17 cellular contexts compared by ENCODE assay signal in the genomic region with DNA sequence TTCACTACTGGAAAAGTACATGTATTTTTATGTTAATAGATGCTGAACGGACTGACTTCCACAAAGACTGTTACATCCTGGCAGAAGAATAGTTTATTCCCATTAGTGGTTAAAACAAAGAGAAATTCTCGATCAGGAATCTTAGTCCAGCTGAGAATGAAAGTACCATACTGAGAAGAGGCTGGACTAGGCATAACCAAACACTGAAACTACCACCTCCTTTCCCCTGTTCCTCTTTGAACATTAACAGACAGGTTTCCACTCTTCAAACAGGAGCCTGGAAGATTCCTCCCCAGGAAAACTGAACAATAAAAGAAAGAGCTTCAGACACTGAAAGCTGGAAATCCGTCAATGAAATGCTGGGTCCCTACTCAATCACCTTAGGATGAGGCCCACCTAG. TPM values are rescaled to one million over a fixed set of nuclear protein-coding genes. Genes with fewer than 3 reads are reported as not detected.
DNase-seq lines count a peak whose midpoint lies in the region; ATAC-seq lines count a peak whose summit lies in the region.
"Had no signal": no experiment of that assay in that cellular context is flagged by ENCODE, and none has a peak within 500 bp of the region (broad histone marks: within the 10 kb centered on the region; RNA-seq: fewer than 3 reads in every experiment).

No MANE protein-coding gene starts in this region.

- in situ Hi-C loops in G401 (cut with HindIII; ENCODE audit: low sequenced_read_pairs): no loop called here

- H3K27ac ChIP-seq in epithelial cell of prostate: peak overlapping the region; percentile 28
- H3K27ac ChIP-seq: dorsolateral prefrontal cortex, testis had no signal

- no peak for DNase-seq in epithelial cell of prostate (ENCODE audit: low read depth, low spot score)
- no peak for DNase-seq in iPS-NIHi7 (ENCODE audit: extremely low spot score)
- DNase-seq in UCSD-AML1 (lab: John Stamatoyannopoulos, UW; ENCODE audit: unreplicated experiment): no peak
- DNase-seq in G401 (ENCODE audit: low spot score): no peak
- no peak for DNase-seq in activated CD4-positive, alpha-beta T cell treated with anti-CD3 and anti-CD28 coated beads, Interleukin-2, amount 50 U/mL, for 4 hours
- DNase-seq: activated CD4-positive, alpha-beta T cell treated with anti-CD3 and anti-CD28 coated beads for 1 hour; activated CD8-positive, alpha-beta memory T cell treated with anti-CD3 and anti-CD28 coated beads, Interleukin-2, amount 50 U/mL, for 48 hours; activated naive CD4-positive, alpha-beta T cell treated with Interleukin-2 at 50 U/mL for 16 hours; dorsolateral prefrontal cortex; NCI-H82; occipital lobe; RPMI8226; stimulated activated CD4-positive, alpha-beta T cell treated with anti-CD3 and anti-CD28 coated beads, Interleukin-2, amount 100 ng/mL, for 24 hours; testis had no signal

- ATAC-seq in GM18498 (IDR thresholded peaks at IDR 0.05; ENCODE audit: unreplicated experiment): peak; percentile 50
- peak; percentile 77 for ATAC-seq in GM21447 (IDR thresholded peaks at IDR 0.05; ENCODE audit: unreplicated experiment)
- ATAC-seq in HG03139 (IDR thresholded peaks at IDR 0.05; ENCODE audit: unreplicated experiment): peak; percentile 51

RNA-seq across cellular contexts. Expression of a gene that starts 25.8 kb away (rescaled TPM):
- 30.7 and 47.7 TPM in 2 replicates for total RNA-seq in G401 (2014; rRNA removed; shearing (Covaris generic))
